Comparison of ENCODE assay signal across 1 cellular context in the genomic region with DNA sequence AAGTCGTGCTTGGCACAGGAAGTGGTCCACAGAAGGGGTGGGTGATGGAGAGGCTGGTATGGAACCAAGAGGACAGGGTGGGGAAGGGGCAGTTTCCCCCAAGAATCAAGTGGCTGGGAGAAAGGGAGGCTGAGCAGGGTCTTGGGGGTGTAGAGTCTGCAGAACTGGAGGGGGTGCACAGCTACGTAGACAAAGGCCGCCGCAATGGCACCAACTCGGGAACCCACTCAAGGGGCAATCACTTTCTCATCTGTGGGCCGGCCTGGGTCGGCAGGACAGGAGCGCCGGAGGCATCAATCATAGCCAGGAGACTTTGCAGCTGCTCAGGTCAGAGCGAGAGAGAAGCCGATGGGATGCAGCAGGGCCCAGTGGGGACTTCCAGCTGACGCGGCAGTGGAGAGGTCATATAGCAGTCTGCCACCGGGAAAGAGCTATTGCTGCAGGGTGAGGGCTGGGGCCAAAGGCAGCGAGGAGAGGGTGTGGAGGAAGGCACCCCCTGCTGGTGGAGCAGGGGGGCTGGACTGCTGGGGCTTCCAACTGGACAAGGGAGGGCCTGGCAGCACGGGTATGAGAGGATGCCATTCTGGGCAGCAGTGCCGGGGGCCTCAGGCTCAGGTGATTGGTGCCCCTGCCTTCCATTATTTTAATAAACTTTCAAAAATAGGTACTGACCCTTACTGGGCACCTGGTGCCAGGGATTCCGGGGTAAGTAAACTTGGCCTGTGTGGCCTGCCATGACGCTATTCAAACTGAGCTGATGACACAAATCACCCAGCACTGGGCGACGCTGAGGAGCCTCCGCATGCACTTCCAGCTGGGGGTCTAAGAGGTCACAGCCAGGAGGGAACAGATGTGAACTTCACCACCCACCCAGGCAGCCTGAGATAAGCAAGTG.
A peak's percentile ranks its signal among the peaks of the same experiment; 100 is the strongest.
TF ChIP-seq lines count a peak whose summit lies in the region.

No MANE protein-coding gene starts in this region.

TF ChIP-seq in HepG2, 621 proteins besides CTCF, POLR2A, EP300 and RAD21 (continued from another document and continues in another):
- TF ChIP-seq UBTF (CRISPR knock-in tag; IDR thresholded peaks at IDR 0.05) (peak; percentile 68), POLR2AphosphoS5 (IDR thresholded peaks at IDR 0.05; ENCODE audit: low read depth, low read length) (no peak), ZNF609 (CRISPR knock-in tag; IDR thresholded peaks at IDR 0.05; ENCODE audit: borderline replicate concordance) (peak; percentile 22; the same call in 1 of the 2 replicates), ZNF557 (CRISPR knock-in tag; IDR thresholded peaks at IDR 0.05) (peak; percentile 39; the same call in 1 of the 2 replicates), HOXA9 (CRISPR knock-in tag; IDR thresholded peaks at IDR 0.05; ENCODE audit: borderline replicate concordance) (0 out of 2 replicates have a peak, but pooled peaks have one; percentile 37), GATAD1 (CRISPR knock-in tag; IDR thresholded peaks at IDR 0.05) (peak; percentile 50), ZBTB21 (CRISPR knock-in tag; IDR thresholded peaks at IDR 0.05) (no peak), KLF11 (CRISPR knock-in tag; IDR thresholded peaks at IDR 0.05) (0 out of 2 replicates have a peak, but pooled peaks have one; percentile 55), TBX2 (CRISPR knock-in tag; IDR thresholded peaks at IDR 0.05; ENCODE audit: borderline replicate concordance) (peak; percentile 36; the same call in 1 of the 2 replicates), ZNF232 (CRISPR knock-in tag; IDR thresholded peaks at IDR 0.05; ENCODE audit: borderline replicate concordance) (peak; percentile 55; the same call in 1 of the 2 replicates), NCOR1 (IDR thresholded peaks at IDR 0.05; ENCODE audit: borderline replicate concordance, low read length) (no peak), ZNF367 (CRISPR knock-in tag; IDR thresholded peaks at IDR 0.05; ENCODE audit: borderline replicate concordance) (no peak), BRD4 (CRISPR knock-in tag; IDR thresholded peaks at IDR 0.05) (peak; percentile 60; the same call in 1 of the 2 replicates), ZNF180 (CRISPR knock-in tag; IDR thresholded peaks at IDR 0.05; ENCODE audit: borderline replicate concordance, low read depth) (peak; percentile 98; the same call in 1 of the 2 replicates), ATF5 (CRISPR knock-in tag; IDR thresholded peaks at IDR 0.05; ENCODE audit: low read depth) (no peak), ZNF18 (CRISPR knock-in tag; IDR thresholded peaks at IDR 0.05; ENCODE audit: insufficient replicate concordance) (no peak), TBL1XR1 (IDR thresholded peaks at IDR 0.05; ENCODE audit: borderline replicate concordance, low read length, partially characterized antibody) (no peak), ZNF605 (CRISPR knock-in tag; IDR thresholded peaks at IDR 0.05) (peak; percentile 74; the same call in 1 of the 2 replicates), SOX13 (IDR thresholded peaks at IDR 0.05) (no peak), SOX13 (CRISPR knock-in tag; conservative IDR thresholded peaks at IDR 0.05 in 1 of 2, IDR thresholded peaks at IDR 0.05 in 1 of 2) (peak in 1 of 2 experiments; percentile 43; a peak in 1 of 4 replicates), ZNF691 (CRISPR knock-in tag; IDR thresholded peaks at IDR 0.05; ENCODE audit: borderline replicate concordance, low read depth) (peak; percentile 65; the same call in 1 of the 2 replicates), ZBTB26 (CRISPR knock-in tag; IDR thresholded peaks at IDR 0.05; ENCODE audit: borderline replicate concordance) (peak; percentile 32; the same call in 1 of the 2 replicates), MED1 (CRISPR knock-in tag; IDR thresholded peaks at IDR 0.05) (peak; percentile 78), ZNF235 (CRISPR knock-in tag; IDR thresholded peaks at IDR 0.05; ENCODE audit: borderline replicate concordance) (peak; percentile 51; the same call in 1 of the 2 replicates), YY1 (IDR thresholded peaks at IDR 0.05; ENCODE audit: insufficient read depth, insufficient replicate concordance, low read depth, low read length) (peak; percentile 31)
- TF ChIP-seq, protein P1, sequence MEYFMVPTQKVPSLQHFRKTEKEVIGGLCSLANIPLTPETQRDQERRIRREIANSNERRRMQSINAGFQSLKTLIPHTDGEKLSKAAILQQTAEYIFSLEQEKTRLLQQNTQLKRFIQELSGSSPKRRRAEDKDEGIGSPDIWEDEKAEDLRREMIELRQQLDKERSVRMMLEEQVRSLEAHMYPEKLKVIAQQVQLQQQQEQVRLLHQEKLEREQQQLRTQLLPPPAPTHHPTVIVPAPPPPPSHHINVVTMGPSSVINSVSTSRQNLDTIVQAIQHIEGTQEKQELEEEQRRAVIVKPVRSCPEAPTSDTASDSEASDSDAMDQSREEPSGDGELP (IDR thresholded peaks at IDR 0.05; ENCODE audit: borderline replicate concordance, low read depth), result peak; percentile 56; the same call in 1 of the 2 replicates
- TF ChIP-seq, protein P2, sequence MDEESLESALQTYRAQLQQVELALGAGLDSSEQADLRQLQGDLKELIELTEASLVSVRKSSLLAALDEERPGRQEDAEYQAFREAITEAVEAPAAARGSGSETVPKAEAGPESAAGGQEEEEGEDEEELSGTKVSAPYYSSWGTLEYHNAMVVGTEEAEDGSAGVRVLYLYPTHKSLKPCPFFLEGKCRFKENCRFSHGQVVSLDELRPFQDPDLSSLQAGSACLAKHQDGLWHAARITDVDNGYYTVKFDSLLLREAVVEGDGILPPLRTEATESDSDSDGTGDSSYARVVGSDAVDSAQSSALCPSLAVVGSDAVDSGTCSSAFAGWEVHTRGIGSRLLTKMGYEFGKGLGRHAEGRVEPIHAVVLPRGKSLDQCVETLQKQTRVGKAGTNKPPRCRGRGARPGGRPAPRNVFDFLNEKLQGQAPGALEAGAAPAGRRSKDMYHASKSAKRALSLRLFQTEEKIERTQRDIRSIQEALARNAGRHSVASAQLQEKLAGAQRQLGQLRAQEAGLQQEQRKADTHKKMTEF (CRISPR knock-in tag; IDR thresholded peaks at IDR 0.05), result peak; percentile 63
- TF ChIP-seq, protein P3, sequence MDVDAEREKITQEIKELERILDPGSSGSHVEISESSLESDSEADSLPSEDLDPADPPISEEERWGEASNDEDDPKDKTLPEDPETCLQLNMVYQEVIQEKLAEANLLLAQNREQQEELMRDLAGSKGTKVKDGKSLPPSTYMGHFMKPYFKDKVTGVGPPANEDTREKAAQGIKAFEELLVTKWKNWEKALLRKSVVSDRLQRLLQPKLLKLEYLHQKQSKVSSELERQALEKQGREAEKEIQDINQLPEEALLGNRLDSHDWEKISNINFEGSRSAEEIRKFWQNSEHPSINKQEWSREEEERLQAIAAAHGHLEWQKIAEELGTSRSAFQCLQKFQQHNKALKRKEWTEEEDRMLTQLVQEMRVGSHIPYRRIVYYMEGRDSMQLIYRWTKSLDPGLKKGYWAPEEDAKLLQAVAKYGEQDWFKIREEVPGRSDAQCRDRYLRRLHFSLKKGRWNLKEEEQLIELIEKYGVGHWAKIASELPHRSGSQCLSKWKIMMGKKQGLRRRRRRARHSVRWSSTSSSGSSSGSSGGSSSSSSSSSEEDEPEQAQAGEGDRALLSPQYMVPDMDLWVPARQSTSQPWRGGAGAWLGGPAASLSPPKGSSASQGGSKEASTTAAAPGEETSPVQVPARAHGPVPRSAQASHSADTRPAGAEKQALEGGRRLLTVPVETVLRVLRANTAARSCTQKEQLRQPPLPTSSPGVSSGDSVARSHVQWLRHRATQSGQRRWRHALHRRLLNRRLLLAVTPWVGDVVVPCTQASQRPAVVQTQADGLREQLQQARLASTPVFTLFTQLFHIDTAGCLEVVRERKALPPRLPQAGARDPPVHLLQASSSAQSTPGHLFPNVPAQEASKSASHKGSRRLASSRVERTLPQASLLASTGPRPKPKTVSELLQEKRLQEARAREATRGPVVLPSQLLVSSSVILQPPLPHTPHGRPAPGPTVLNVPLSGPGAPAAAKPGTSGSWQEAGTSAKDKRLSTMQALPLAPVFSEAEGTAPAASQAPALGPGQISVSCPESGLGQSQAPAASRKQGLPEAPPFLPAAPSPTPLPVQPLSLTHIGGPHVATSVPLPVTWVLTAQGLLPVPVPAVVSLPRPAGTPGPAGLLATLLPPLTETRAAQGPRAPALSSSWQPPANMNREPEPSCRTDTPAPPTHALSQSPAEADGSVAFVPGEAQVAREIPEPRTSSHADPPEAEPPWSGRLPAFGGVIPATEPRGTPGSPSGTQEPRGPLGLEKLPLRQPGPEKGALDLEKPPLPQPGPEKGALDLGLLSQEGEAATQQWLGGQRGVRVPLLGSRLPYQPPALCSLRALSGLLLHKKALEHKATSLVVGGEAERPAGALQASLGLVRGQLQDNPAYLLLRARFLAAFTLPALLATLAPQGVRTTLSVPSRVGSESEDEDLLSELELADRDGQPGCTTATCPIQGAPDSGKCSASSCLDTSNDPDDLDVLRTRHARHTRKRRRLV (CRISPR knock-in tag; IDR thresholded peaks at IDR 0.05), result 0 out of 2 replicates have a peak, but pooled peaks have one; percentile 42
